ENCODE assay signal across 12 cellular contexts in genomic region chr1:9720785-9721605, GRCh38.
DNase-seq lines count a peak whose midpoint lies in the region; ATAC-seq and TF ChIP-seq lines count a peak whose summit lies in the region.
"Had no signal": no experiment of that assay in that cellular context is flagged by ENCODE, and none has a peak within 500 bp of the region (broad histone marks: within the 10 kb centered on the region; RNA-seq: fewer than 3 reads in every experiment).

No MANE protein-coding gene starts in this region.

- H3K79me2 ChIP-seq in mammary epithelial cell (ENCODE audit: insufficient read depth, low read length): no peaks in the 10 kb centered on the region

- intact Hi-C loops in mammary epithelial cell (cut with micrococcal nuclease): no loop called here

- H3K9me3 Mint-ChIP-seq in activated T-cell treated with anti-CD3 and anti-CD28 coated beads, Interleukin-2, amount 50 U/mL, for 72 hours: peaks cover 0 to 4% of the 10 kb centered on the region in 2 donors
- no peaks in the 10 kb centered on the region for H3K9me3 Mint-ChIP-seq in activated T-cell treated with anti-CD3 and anti-CD28 coated beads, Interleukin-2, amount 50 U/mL, for 4 hours
- no peaks in the 10 kb centered on the region for H3K9me3 Mint-ChIP-seq in stimulated activated effector memory CD8-positive, alpha-beta T cell treated with anti-CD3 and anti-CD28 coated beads, Interleukin-12 subunit alpha, Interleukin-12 subunit beta, amount 100 ng/mL, for 72 hours

- CTCF ChIA-PET in mammary epithelial cell (lab: Charles Lee; ENCODE audit: low non-redundant PET): interaction anchor here (0.6 kb wide), 1 partner anchor 31 kb away, joined by 5 read pairs; no protein-coding TSS in a partner anchor

- H3K9ac ChIP-seq in NT2/D1 (ENCODE audit: insufficient read length, low read depth): peak overlapping the region; percentile 51
- H3K9ac ChIP-seq in mammary epithelial cell (ENCODE audit: insufficient read depth, low read length): no peak overlapping the region

- peak overlapping the region; percentile 25 to 47 for H3K4me3 Mint-ChIP-seq in activated T-cell treated with anti-CD3 and anti-CD28 coated beads, Interleukin-2, amount 50 U/mL, for 72 hours
- H3K4me3 Mint-ChIP-seq in activated T-cell treated with anti-CD3 and anti-CD28 coated beads, Interleukin-2, amount 50 U/mL, for 4 hours: no peak overlapping the region
- H3K4me3 Mint-ChIP-seq in stimulated activated effector memory CD8-positive, alpha-beta T cell treated with anti-CD3 and anti-CD28 coated beads, Interleukin-12 subunit alpha, Interleukin-12 subunit beta, amount 100 ng/mL, for 72 hours: peak overlapping the region; percentile 82
- H3K4me3 Mint-ChIP-seq: brain had no signal

- H3K27me3 ChIP-seq in NT2/D1 (ENCODE audit: insufficient read depth, insufficient read length) (no peaks in the 10 kb centered on the region), mammary epithelial cell (ENCODE audit: insufficient read depth, low read length) (no peaks in the 10 kb centered on the region)
- H3K27me3 ChIP-seq: esophagus muscularis mucosa had no signal

- H3K36me3 ChIP-seq in NT2/D1 (ENCODE audit: insufficient read depth, insufficient read length, low read length) (peaks cover 61% of the 10 kb centered on the region), mammary epithelial cell (ENCODE audit: insufficient read depth, low read length) (peaks cover 5% of the 10 kb centered on the region)

- no peak for ATAC-seq in activated T-cell treated with anti-CD3 and anti-CD28 coated beads, Interleukin-2, amount 50 U/mL, for 72 hours (replicated peaks in 1 of 2)
- ATAC-seq in activated T-cell treated with anti-CD3 and anti-CD28 coated beads, Interleukin-2, amount 50 U/mL, for 4 hours: no peak
- no peak for ATAC-seq in stimulated activated effector memory CD8-positive, alpha-beta T cell treated with anti-CD3 and anti-CD28 coated beads, Interleukin-12 subunit alpha, Interleukin-12 subunit beta, amount 100 ng/mL, for 72 hours
- ATAC-seq in HG03354 (IDR thresholded peaks at IDR 0.05; ENCODE audit: poor library complexity, severe bottlenecking, unreplicated experiment): no peak
- ATAC-seq: Right ventricle myocardium inferior had no signal

- H3K9me3 ChIP-seq in NT2/D1 (ENCODE audit: insufficient read depth, low read length) (peaks cover 22% of the 10 kb centered on the region; the same call in 1 of the 2 replicates), mammary epithelial cell (replicated peaks; ENCODE audit: insufficient read depth, low read length) (no peaks in the 10 kb centered on the region)
- H3K9me3 ChIP-seq: esophagus muscularis mucosa had no signal

- 0% methylated on average over 13 of the region's 34 CpGs for WGBS in mammary epithelial cell (ENCODE audit: low coverage, missing lambda C conversion rate)

- H3K27ac ChIP-seq in mammary epithelial cell (ENCODE audit: insufficient read depth, low read depth, low read length): peak overlapping the region; percentile 29
- H3K27ac ChIP-seq: esophagus muscularis mucosa had no signal

- dilution Hi-C loops in mammary epithelial cell (cut with HindIII; ENCODE audit: low sequenced_read_pairs): no loop called here

- H3K4me1 Mint-ChIP-seq in activated T-cell treated with anti-CD3 and anti-CD28 coated beads, Interleukin-2, amount 50 U/mL, for 72 hours (ENCODE audit: low read depth): peaks cover 62% of the 10 kb centered on the region
- H3K4me1 Mint-ChIP-seq in activated T-cell treated with anti-CD3 and anti-CD28 coated beads, Interleukin-2, amount 50 U/mL, for 4 hours (ENCODE audit: low read depth): peaks cover 64% of the 10 kb centered on the region
- H3K4me1 Mint-ChIP-seq in stimulated activated effector memory CD8-positive, alpha-beta T cell treated with anti-CD3 and anti-CD28 coated beads, Interleukin-12 subunit alpha, Interleukin-12 subunit beta, amount 100 ng/mL, for 72 hours: peaks cover 63% of the 10 kb centered on the region
- H3K4me1 Mint-ChIP-seq: brain had no signal

- no peak for DNase-seq in activated T-cell treated with anti-CD3 and anti-CD28 coated beads, Interleukin-2, amount 50 U/mL, for 72 hours
- DNase-seq in activated T-cell treated with anti-CD3 and anti-CD28 coated beads, Interleukin-2, amount 50 U/mL, for 4 hours: no peak
- DNase-seq in NT2/D1 (ENCODE audit: low read depth, low spot score) (no peak), mammary epithelial cell (peak; percentile 89), globus pallidus (ENCODE audit: low spot score) (no peak), NCI-H226 (no peak)
- DNase-seq in stimulated activated effector memory CD8-positive, alpha-beta T cell treated with anti-CD3 and anti-CD28 coated beads, Interleukin-12 subunit alpha, Interleukin-12 subunit beta, amount 100 ng/mL, for 72 hours (ENCODE audit: low spot score in 2 of 2): no peak
- DNase-seq: COR-L47 had no signal

- no peaks in the 10 kb centered on the region for H4K20me1 ChIP-seq in mammary epithelial cell (ENCODE audit: insufficient read depth, low read length)

- peaks cover 36% of the 10 kb centered on the region for H3K4me1 ChIP-seq in NT2/D1 (ENCODE audit: insufficient read depth, insufficient read length)
- peaks cover 56% of the 10 kb centered on the region for H3K4me1 ChIP-seq in mammary epithelial cell (ENCODE audit: insufficient read depth, low read length)

- no peak overlapping the region for H3K4me3 ChIP-seq in NT2/D1 (ENCODE audit: insufficient read length, low read depth)
- peak overlapping the region in 2 of 3 experiments; percentile 20 to 33 for H3K4me3 ChIP-seq in mammary epithelial cell (replicated peaks in 1 of 3; ENCODE audit: insufficient read depth in 1 of 3, low read depth in 2 of 3, low read length in 3 of 3)
- H3K4me3 ChIP-seq: esophagus muscularis mucosa had no signal

- TSS peak; percentile 15 for BruUV-seq in mammary epithelial cell (replicated peaks; lab: Mats Ljungman, UMichigan)

- no peaks in the 10 kb centered on the region for H3K27me3 Mint-ChIP-seq in activated T-cell treated with anti-CD3 and anti-CD28 coated beads, Interleukin-2, amount 50 U/mL, for 72 hours (ENCODE audit: low read depth)
- no peaks in the 10 kb centered on the region for H3K27me3 Mint-ChIP-seq in activated T-cell treated with anti-CD3 and anti-CD28 coated beads, Interleukin-2, amount 50 U/mL, for 4 hours (ENCODE audit: low read depth)
- H3K27me3 Mint-ChIP-seq: brain had no signal

- peaks cover 23 to 53% of the 10 kb centered on the region in 2 donors for H3K36me3 Mint-ChIP-seq in activated T-cell treated with anti-CD3 and anti-CD28 coated beads, Interleukin-2, amount 50 U/mL, for 72 hours (ENCODE audit: insufficient read depth in 2 of 2)
- peaks cover 30% of the 10 kb centered on the region for H3K36me3 Mint-ChIP-seq in activated T-cell treated with anti-CD3 and anti-CD28 coated beads, Interleukin-2, amount 50 U/mL, for 4 hours (ENCODE audit: insufficient read depth)
- H3K36me3 Mint-ChIP-seq in stimulated activated effector memory CD8-positive, alpha-beta T cell treated with anti-CD3 and anti-CD28 coated beads, Interleukin-12 subunit alpha, Interleukin-12 subunit beta, amount 100 ng/mL, for 72 hours: peaks cover 100% of the 10 kb centered on the region

- H2AFZ ChIP-seq in mammary epithelial cell (ENCODE audit: low read depth, low read length): peak overlapping the region; percentile 37

- peak overlapping the region; percentile 38 for H3K27ac Mint-ChIP-seq in activated T-cell treated with anti-CD3 and anti-CD28 coated beads, Interleukin-2, amount 50 U/mL, for 72 hours
- H3K27ac Mint-ChIP-seq in stimulated activated effector memory CD8-positive, alpha-beta T cell treated with anti-CD3 and anti-CD28 coated beads, Interleukin-12 subunit alpha, Interleukin-12 subunit beta, amount 100 ng/mL, for 72 hours: peak overlapping the region; percentile 97
- H3K27ac Mint-ChIP-seq: brain had no signal

- in situ Hi-C loops in mammary epithelial cell (cut with MboI; ENCODE audit: low sequenced_read_pairs in 2 of 2): no loop called here

- peak overlapping the region; percentile 70 for H3K4me2 ChIP-seq in mammary epithelial cell (ENCODE audit: insufficient read depth, low read depth, low read length)

- peak in 1 of 2 donors; percentile 20 for TF ChIP-seq CTCF in mammary epithelial cell (conservative IDR thresholded peaks at IDR 0.05 in 1 of 2, IDR thresholded peaks at IDR 0.05 in 1 of 2; ENCODE audit: extremely low read depth in 1 of 2, insufficient read depth in 1 of 2, low read depth in 1 of 2, low read length in 2 of 2)
